Comparison of ENCODE assay signal across 16 cellular contexts in genomic region chr1:106749906-106750305, GRCh38.
A peak's percentile ranks its signal among the peaks of the same experiment; 100 is the strongest.
DNase-seq lines count a peak whose midpoint lies in the region; ATAC-seq, FAIRE-seq and TF ChIP-seq lines count a peak whose summit lies in the region.
"Had no signal": no experiment of that assay in that cellular context is flagged by ENCODE, and none has a peak within 500 bp of the region (broad histone marks: within the 10 kb centered on the region; RNA-seq: fewer than 3 reads in every experiment).

No MANE protein-coding gene starts in this region.

- no peak overlapping the region for H2AFZ ChIP-seq in GM23338
- H2AFZ ChIP-seq in GM12878 (ENCODE audit: control insufficient read depth, low read depth, low read length) = no peak overlapping the region

- no peaks in the 10 kb centered on the region for H3K9me3 Mint-ChIP-seq in GM23338
- peaks cover 31% of the 10 kb centered on the region for H3K9me3 Mint-ChIP-seq in HFFc6
- H3K9me3 Mint-ChIP-seq: H9 had no signal

- H3K4me1 ChIP-seq in GM23338 (ENCODE audit: insufficient read depth) (peaks cover 33% of the 10 kb centered on the region), GM12878 (ENCODE audit: control insufficient read depth, insufficient read depth, low read length) (no peaks in the 10 kb centered on the region)

- no peaks in the 10 kb centered on the region for H3K9me2 ChIP-seq in GM23338 (ENCODE audit: insufficient read depth)

- CTCF ChIA-PET in GM12878 (lab: Yijun Ruan, JAX) = interaction anchor here (0.8 kb wide), 1 partner anchor 13 kb away, joined by 3 read pairs; no protein-coding TSS in a partner anchor

- TF ChIP-seq POLR2A in GM12878 (IDR thresholded peaks at IDR 0.05; ENCODE audit: low read depth, low read length) = no peak

- no peak for TF ChIP-seq EP300 in GM12878 (IDR thresholded peaks at IDR 0.05; ENCODE audit: borderline replicate concordance in 1 of 2, control insufficient read depth in 1 of 2, low read depth in 2 of 2, low read length in 2 of 2)

- no peaks in the 10 kb centered on the region for H3F3A ChIP-seq in GM23338 (replicated peaks; ENCODE audit: low read depth)

- no peak for TF ChIP-seq CTCF in GM23338 (conservative IDR thresholded peaks at IDR 0.05; ENCODE audit: low read depth in 2 of 2)
- no peak for TF ChIP-seq CTCF in GM12878 (IDR thresholded peaks at IDR 0.05 in 2 of 3, conservative IDR thresholded peaks at IDR 0.05 in 1 of 3; ENCODE audit: control insufficient read depth in 2 of 3, extremely low read depth in 1 of 3, insufficient read depth in 1 of 3, low read depth in 3 of 3, low read length in 3 of 3)
- no peak for TF ChIP-seq CTCF in HFFc6 (IDR thresholded peaks at IDR 0.05)

- H3K27me3 Mint-ChIP-seq in GM23338 (ENCODE audit: insufficient read depth, low read depth, poor library complexity) = no peaks in the 10 kb centered on the region
- H3K27me3 Mint-ChIP-seq in HFFc6 (ENCODE audit: insufficient read depth) = no peaks in the 10 kb centered on the region
- H3K27me3 Mint-ChIP-seq: CD4-positive, alpha-beta memory T cell had no signal

- H3K36me3 ChIP-seq in GM23338 (ENCODE audit: insufficient read depth) (no peaks in the 10 kb centered on the region), GM12878 (ENCODE audit: control insufficient read depth in 2 of 2, insufficient read depth in 2 of 2, low read length in 1 of 2) (no peaks in the 10 kb centered on the region)

- H3K4me3 Mint-ChIP-seq in GM23338 (no peak overlapping the region), HFFc6 (no peak overlapping the region; the same call in 1 of the 2 replicates)
- H3K4me3 Mint-ChIP-seq: CD4-positive, alpha-beta memory T cell; H9 had no signal

- SMC1A ChIA-PET in GM12878 (lab: Charles Lee; ENCODE audit: uncharacterized antibody, unreplicated experiment) = interaction anchor here (1.0 to 1.1 kb wide), 2 partner anchors 12 to 51 kb away, joined by 3 read pairs; no protein-coding TSS in a partner anchor

- no peak for FAIRE-seq in GM12878 (lab: Jason Lieb, UNC)
- FAIRE-seq: GM12892 had no signal

- peaks cover 50% of the 10 kb centered on the region for H3K4me1 Mint-ChIP-seq in GM23338
- H3K4me1 Mint-ChIP-seq in HFFc6 (ENCODE audit: low read depth) = no peaks in the 10 kb centered on the region
- H3K4me1 Mint-ChIP-seq: CD4-positive, alpha-beta memory T cell had no signal

- no peaks in the 10 kb centered on the region for H3K36me3 Mint-ChIP-seq in GM23338 (ENCODE audit: low read depth)
- H3K36me3 Mint-ChIP-seq in HFFc6 (ENCODE audit: low read depth) = no peaks in the 10 kb centered on the region
- H3K36me3 Mint-ChIP-seq: CD4-positive, alpha-beta memory T cell had no signal

- in situ Hi-C loops in GM12878 (cut with MboI) = no loop called here

- WGBS in GM12878 (ENCODE audit: insufficient coverage, insufficient replicate concordance, low lambda C conversion rate, missing lambda C conversion rate) = 0% methylated on average over 1 of the region's 1 CpG

- H3K27ac Mint-ChIP-seq in GM23338 (peak overlapping the region; percentile 41), HFFc6 (no peak overlapping the region)
- H3K27ac Mint-ChIP-seq: CD4-positive, alpha-beta memory T cell had no signal

- no peak for TF ChIP-seq RAD21 in GM12878 (IDR thresholded peaks at IDR 0.05; ENCODE audit: insufficient read depth, low read depth, low read length)

- ATAC-seq in GM23338 (no peak), GM12878 (no peak), HG02798 (IDR thresholded peaks at IDR 0.05; ENCODE audit: poor library complexity, unreplicated experiment) (no peak)
- ATAC-seq: HCT116 had no signal

- no peaks in the 10 kb centered on the region for H3K9me3 ChIP-seq in GM12878 (replicated peaks; ENCODE audit: control insufficient read depth, insufficient read depth, low read length)

- RAD21 ChIA-PET in GM12878 (lab: Charles Lee; ENCODE audit: unreplicated experiment) = no interaction called here

- no peak overlapping the region for H3K9ac ChIP-seq in GM12878 (ENCODE audit: control insufficient read depth, insufficient read depth, low read length)

- H3K27me3 ChIP-seq in GM23338 (ENCODE audit: insufficient read depth) (no peaks in the 10 kb centered on the region), GM12878 (replicated peaks in 1 of 2; ENCODE audit: control insufficient read depth in 2 of 2, insufficient read depth in 2 of 2, low read length in 1 of 2) (no peaks in the 10 kb centered on the region)

- POLR2A ChIA-PET in GM12878 (lab: Charles Lee) = no interaction called here

- intact Hi-C loops in GM12878 (cut with micrococcal nuclease; ENCODE audit: unreplicated experiment) = no loop called here

- BruUV-seq in GM12878 (replicated peaks; lab: Mats Ljungman, UMichigan) = no TSS peak

- H3K4me3 ChIP-seq in GM23338 = no peak overlapping the region
- H3K4me3 ChIP-seq in GM12878 = no peak overlapping the region

- H3K79me2 ChIP-seq in GM23338 (replicated peaks; ENCODE audit: insufficient read depth) (no peaks in the 10 kb centered on the region), GM12878 (ENCODE audit: control insufficient read depth, insufficient read depth, low read length) (no peaks in the 10 kb centered on the region)

- H3K4me2 ChIP-seq in GM23338 (no peak overlapping the region), GM12878 (ENCODE audit: control insufficient read depth, insufficient read depth) (no peak overlapping the region)

- DNase-seq in GM23338 (ENCODE audit: low spot score) (no peak), NCI-H82 treated with DMSO at 0.1 percent for 48 hours (lab: John Stamatoyannopoulos, UW; ENCODE audit: unreplicated experiment) (peak; percentile 91), GM12878 (ENCODE audit: low read depth, low spot score) (no peak), HFFc6 (no peak), SHP77 (lab: John Stamatoyannopoulos, UW) (no peak)
- DNase-seq: C1 segment of cervical spinal cord; Calu3; CD4-positive, alpha-beta memory T cell; COR-L47; DMS53; DMS79 treated with DMSO at 0.1 percent for 48 hours; GF-D8; H9 had no signal

- H4K20me1 ChIP-seq in GM23338 (replicated peaks; ENCODE audit: insufficient read depth) (no peaks in the 10 kb centered on the region), GM12878 (ENCODE audit: control insufficient read depth, insufficient read depth) (no peaks in the 10 kb centered on the region)

- no peak overlapping the region for H3K27ac ChIP-seq in GM23338 (ENCODE audit: low read depth)
- no peak overlapping the region for H3K27ac ChIP-seq in GM12878 (ENCODE audit: control insufficient read depth, insufficient read depth)

TF ChIP-seq in GM23338, 12 proteins besides CTCF, POLR2A, EP300 and RAD21:
- TF ChIP-seq EZH2 (IDR thresholded peaks at IDR 0.05; ENCODE audit: low read depth, unreplicated experiment) (no peak), JUNB (IDR thresholded peaks at IDR 0.05; ENCODE audit: unreplicated experiment) (no peak), ETS1 (IDR thresholded peaks at IDR 0.05) (no peak)

TF ChIP-seq in GM12878, 131 proteins besides CTCF, POLR2A, EP300 and RAD21:
- no peak for TF ChIP-seq ATF2 (IDR thresholded peaks at IDR 0.05; ENCODE audit: low read length)
- TF ChIP-seq NFXL1 (IDR thresholded peaks at IDR 0.05; ENCODE audit: borderline replicate concordance) = peak; percentile 39; the same call in 1 of the 2 replicates
- TF ChIP-seq EZH2 (IDR thresholded peaks at IDR 0.05; ENCODE audit: borderline replicate concordance, control insufficient read depth, low read depth, low read length) = no peak
